22 cellular contexts compared by ENCODE assay signal in genomic region chr15:27747997-27748396, GRCh38.
DNase-seq lines count a peak whose midpoint lies in the region; ATAC-seq, FAIRE-seq and TF ChIP-seq lines count a peak whose summit lies in the region.
"Had no signal": no experiment of that assay in that cellular context is flagged by ENCODE, and none has a peak within 500 bp of the region (broad histone marks: within the 10 kb centered on the region; RNA-seq: fewer than 3 reads in every experiment).

No MANE protein-coding gene starts in this region.

- no peak for ATAC-seq in IMR-90 (ENCODE audit: low read depth)
- ATAC-seq in lung (ENCODE audit: insufficient read depth, low FRiP score) = no peak
- no peak for ATAC-seq in upper lobe of left lung (ENCODE audit: low FRiP score in 2 of 2)
- ATAC-seq in GM19328 (IDR thresholded peaks at IDR 0.05; ENCODE audit: unreplicated experiment) = no peak
- ATAC-seq: A549; CD8-positive, alpha-beta T cell had no signal

- H3K27me3 ChIP-seq in IMR-90 (ENCODE audit: control insufficient read depth, insufficient read depth, low read length) (no peaks in the 10 kb centered on the region), H1 (replicated peaks in 1 of 4; ENCODE audit: control insufficient read depth in 3 of 4, extremely low read depth in 1 of 4, insufficient read depth in 3 of 4, low read length in 3 of 4) (no peaks in the 10 kb centered on the region), lung (ENCODE audit: control insufficient read depth, insufficient read depth) (no peaks in the 10 kb centered on the region), sigmoid colon (no peaks in the 10 kb centered on the region), adrenal gland (no peaks in the 10 kb centered on the region), upper lobe of left lung (no peaks in the 10 kb centered on the region)
- H3K27me3 ChIP-seq: BLaER1 treated with 17β-estradiol and CSF1 and Interleukin-3, amounts not matched to agents 10 nM and 100 nM had no signal

- H2BK15ac ChIP-seq in IMR-90 (ENCODE audit: low read depth, low read length) = no peak overlapping the region
- H2BK15ac ChIP-seq in H1 (ENCODE audit: low read length) = no peak overlapping the region

- H3K27ac ChIP-seq in IMR-90 (ENCODE audit: insufficient read depth, low read length) = no peak overlapping the region
- no peak overlapping the region for H3K27ac ChIP-seq in H1 (ENCODE audit: low read depth, low read length)
- no peak overlapping the region for H3K27ac ChIP-seq in lung (ENCODE audit: low read depth in 1 of 2, low read length in 1 of 2)
- no peak overlapping the region for H3K27ac ChIP-seq in sigmoid colon
- no peak overlapping the region for H3K27ac ChIP-seq in adrenal gland
- no peak overlapping the region for H3K27ac ChIP-seq in upper lobe of left lung
- H3K27ac ChIP-seq: 22Rv1; A549; BLaER1 treated with 17β-estradiol and CSF1 and Interleukin-3, amounts not matched to agents 10 nM and 100 nM; C4-2B had no signal

- H4K5ac ChIP-seq in IMR-90 (ENCODE audit: low read depth, low read length) (no peak overlapping the region), H1 (ENCODE audit: insufficient read length, low read depth, low read length) (no peak overlapping the region)

- no peaks in the 10 kb centered on the region for H3K9me1 ChIP-seq in IMR-90 (ENCODE audit: insufficient read depth, low read length)

- CTCF ChIA-PET in IMR-90 (lab: Yijun Ruan, JAX) (no interaction called here), H1 (lab: Charles Lee; ENCODE audit: partially characterized antibody) (no interaction called here)

- no peak overlapping the region for H3K14ac ChIP-seq in IMR-90 (replicated peaks; ENCODE audit: low read depth, low read length)
- no peak overlapping the region for H3K14ac ChIP-seq in H1 (ENCODE audit: insufficient read length)

- H3K56ac ChIP-seq in IMR-90 (ENCODE audit: extremely low read depth, insufficient read depth, low read length) (no peak overlapping the region), H1 (replicated peaks; ENCODE audit: insufficient read length, low read depth, low read length) (no peak overlapping the region)

- H4K91ac ChIP-seq in IMR-90 (ENCODE audit: insufficient read depth, low read depth, low read length) (no peak overlapping the region), H1 (replicated peaks; ENCODE audit: insufficient read length, low read length) (peak overlapping the region; percentile 85)

- dilution Hi-C loops in IMR-90 (cut with HindIII; ENCODE audit: low sequenced_read_pairs, unreplicated experiment) = no loop called here

- no peak for TF ChIP-seq CTCF in IMR-90 (conservative IDR thresholded peaks at IDR 0.05; ENCODE audit: low read depth, low read length)
- TF ChIP-seq CTCF in H1 (IDR thresholded peaks at IDR 0.05; ENCODE audit: control extremely low read depth in 1 of 3, insufficient read depth in 1 of 3, low read depth in 1 of 3, low read length in 3 of 3) = no peak
- TF ChIP-seq CTCF in lung (IDR thresholded peaks at IDR 0.05; ENCODE audit: control extremely low read depth, extremely low read depth) = no peak
- TF ChIP-seq CTCF in sigmoid colon (IDR thresholded peaks at IDR 0.05) = no peak
- TF ChIP-seq CTCF in adrenal gland (IDR thresholded peaks at IDR 0.05) = no peak
- TF ChIP-seq CTCF in upper lobe of left lung (IDR thresholded peaks at IDR 0.05) = no peak

- POLR2A ChIA-PET in IMR-90 (lab: Charles Lee; ENCODE audit: unreplicated experiment) = no interaction called here
- POLR2A ChIA-PET in H1 (lab: Charles Lee; ENCODE audit: partially characterized antibody) = no interaction called here

- H4K20me1 ChIP-seq in IMR-90 (ENCODE audit: insufficient read depth, low read length) = no peaks in the 10 kb centered on the region
- no peaks in the 10 kb centered on the region for H4K20me1 ChIP-seq in H1 (replicated peaks in 1 of 2; ENCODE audit: control insufficient read depth in 1 of 2, insufficient read depth in 2 of 2, low read length in 2 of 2)
- H4K20me1 ChIP-seq: BLaER1 treated with 17β-estradiol and CSF1 and Interleukin-3, amounts not matched to agents 10 nM and 100 nM had no signal

- TF ChIP-seq RAD21 in IMR-90 (IDR thresholded peaks at IDR 0.05; ENCODE audit: low read length) (no peak), H1 (IDR thresholded peaks at IDR 0.05 in 1 of 2, conservative IDR thresholded peaks at IDR 0.05 in 1 of 2; ENCODE audit: low read depth in 2 of 2, low read length in 2 of 2) (no peak)

- H3K4me2 ChIP-seq in IMR-90 (ENCODE audit: low read depth, low read length) = no peak overlapping the region
- no peak overlapping the region for H3K4me2 ChIP-seq in H1 (ENCODE audit: insufficient read depth in 1 of 2, low read depth in 2 of 2, low read length in 2 of 2)
- H3K4me2 ChIP-seq: A549; BLaER1 treated with 17β-estradiol and CSF1 and Interleukin-3, amounts not matched to agents 10 nM and 100 nM had no signal

- no peak for TF ChIP-seq EP300 in H1 (IDR thresholded peaks at IDR 0.05; ENCODE audit: borderline replicate concordance in 1 of 2, low read depth in 2 of 2, low read length in 2 of 2)
- no peak for TF ChIP-seq EP300 in sigmoid colon (IDR thresholded peaks at IDR 0.05)
- TF ChIP-seq EP300 in upper lobe of left lung (IDR thresholded peaks at IDR 0.05) = no peak

- peak overlapping the region; percentile 27; the same call in 1 of the 2 replicates for H2BK12ac ChIP-seq in H1 (ENCODE audit: low read depth, low read length)

- in situ Hi-C loops in IMR-90 (cut with MboI; ENCODE audit: low sequenced_read_pairs) = no loop called here

- no TSS peak for BruUV-seq in IMR-90 (replicated peaks; lab: Mats Ljungman, UMichigan)

- intact Hi-C loops in IMR-90 (cut with micrococcal nuclease) (no loop called here), sigmoid colon (cut with DNase I) (no loop called here), adrenal gland (cut with DNase I) (no loop called here)

- no peak overlapping the region for H3K4ac ChIP-seq in IMR-90 (ENCODE audit: low read depth, low read length)
- no peak overlapping the region for H3K4ac ChIP-seq in H1 (replicated peaks; ENCODE audit: insufficient read length, low read depth, low read length)

- H2AK5ac ChIP-seq in IMR-90 (ENCODE audit: low read depth, low read length) = no peak overlapping the region
- no peak overlapping the region; the same call in 1 of the 2 replicates for H2AK5ac ChIP-seq in H1 (ENCODE audit: low read depth, low read length)

- TF ChIP-seq POLR2A in IMR-90 (IDR thresholded peaks at IDR 0.05; ENCODE audit: low read depth, low read length) = no peak
- TF ChIP-seq POLR2A in H1 (IDR thresholded peaks at IDR 0.05; ENCODE audit: control extremely low read depth in 1 of 2, low read depth in 2 of 2, low read length in 2 of 2) = no peak
- no peak for TF ChIP-seq POLR2A in sigmoid colon (IDR thresholded peaks at IDR 0.05)
- TF ChIP-seq POLR2A in adrenal gland (IDR thresholded peaks at IDR 0.05) = no peak
- TF ChIP-seq POLR2A in upper lobe of left lung (IDR thresholded peaks at IDR 0.05) = no peak

- H3K18ac ChIP-seq in IMR-90 (ENCODE audit: low read depth, low read length) (no peak overlapping the region), H1 (ENCODE audit: extremely low read depth, low read length) (no peak overlapping the region)

- peak overlapping the region; percentile 16 for H2AK9ac ChIP-seq in IMR-90 (replicated peaks; ENCODE audit: low read depth, low read length, poor library complexity)

- WGBS in IMR-90 (ENCODE audit: extremely low coverage in 2 of 2, insufficient read length in 1 of 2), 2 experiments = no CpG with 5 or more reads among the region's 2 CpGs
- 95% methylated on average over 2 of the region's 2 CpGs; no CpG with 5 or more reads in 1 of the 2 experiments for WGBS in H1 (ENCODE audit: extremely low coverage in 1 of 2, insufficient coverage in 1 of 2, insufficient read length in 1 of 2, insufficient replicate concordance in 2 of 2, low coverage in 1 of 2, low lambda C conversion rate in 2 of 2, missing lambda C conversion rate in 1 of 2), 2 experiments
- WGBS in lung, 2 donors = 91 to 95% methylated on average over 2 of the region's 2 CpGs
- WGBS in sigmoid colon, 2 donors = 94 to 97% methylated on average over 2 of the region's 2 CpGs
- 81 to 100% (median 85%) methylated on average over 2 of the region's 2 CpGs for WGBS in adrenal gland, 4 donors
- 93 to 100% methylated on average over 2 of the region's 2 CpGs for WGBS in upper lobe of left lung, 2 donors

- H4K8ac ChIP-seq in IMR-90 (ENCODE audit: low read depth in 2 of 2, low read length in 2 of 2) (no peak overlapping the region), H1 (ENCODE audit: extremely low read depth, insufficient read depth, low read length) (no peak overlapping the region)

- no peaks in the 10 kb centered on the region for H3K36me3 ChIP-seq in IMR-90 (ENCODE audit: control insufficient read depth, insufficient read depth, low read length)
- H3K36me3 ChIP-seq in H1 (ENCODE audit: control insufficient read depth in 2 of 4, insufficient read depth in 4 of 4, low read length in 3 of 4) = no peaks in the 10 kb centered on the region
- H3K36me3 ChIP-seq in lung (ENCODE audit: control insufficient read depth in 2 of 2, insufficient read depth in 2 of 2, low read length in 2 of 2) = no peaks in the 10 kb centered on the region
- H3K36me3 ChIP-seq in sigmoid colon = no peaks in the 10 kb centered on the region
- no peaks in the 10 kb centered on the region for H3K36me3 ChIP-seq in adrenal gland (replicated peaks in 1 of 2)
- no peaks in the 10 kb centered on the region for H3K36me3 ChIP-seq in upper lobe of left lung
- H3K36me3 ChIP-seq: BLaER1 treated with 17β-estradiol and CSF1 and Interleukin-3, amounts not matched to agents 10 nM and 100 nM had no signal

- no peaks in the 10 kb centered on the region for H3K4me1 ChIP-seq in IMR-90 (ENCODE audit: control insufficient read depth, insufficient read depth, low read length)
- no peaks in the 10 kb centered on the region for H3K4me1 ChIP-seq in H1 (replicated peaks in 1 of 4; ENCODE audit: control insufficient read depth in 3 of 4, insufficient read depth in 4 of 4, low read length in 3 of 4)
- H3K4me1 ChIP-seq in lung (ENCODE audit: control insufficient read depth in 2 of 2, insufficient read depth in 2 of 2, low read length in 2 of 2) = no peaks in the 10 kb centered on the region
- H3K4me1 ChIP-seq in sigmoid colon = no peaks in the 10 kb centered on the region
- no peaks in the 10 kb centered on the region for H3K4me1 ChIP-seq in adrenal gland (replicated peaks in 1 of 2)
- no peaks in the 10 kb centered on the region for H3K4me1 ChIP-seq in upper lobe of left lung
- H3K4me1 ChIP-seq: A549; BLaER1 treated with 17β-estradiol and CSF1 and Interleukin-3, amounts not matched to agents 10 nM and 100 nM; Caco-2 had no signal

- H2BK5ac ChIP-seq in IMR-90 (ENCODE audit: low read depth, low read length, poor library complexity, severe bottlenecking) = no peak overlapping the region
- no peak overlapping the region for H2BK5ac ChIP-seq in H1 (ENCODE audit: low read depth, low read length)

- no peaks in the 10 kb centered on the region; the same call in 1 of the 2 replicates for H3K23me2 ChIP-seq in H1 (ENCODE audit: low read depth, low read length)

- H3K23ac ChIP-seq in IMR-90 (ENCODE audit: low read depth, low read length) (no peak overlapping the region), H1 (ENCODE audit: insufficient read length) (no peak overlapping the region)

- H3K79me1 ChIP-seq in IMR-90 (ENCODE audit: low read depth in 1 of 2, low read length in 2 of 2) (no peaks in the 10 kb centered on the region), H1 (ENCODE audit: low read depth, low read length) (no peaks in the 10 kb centered on the region)

- H3K4me3 ChIP-seq in IMR-90 (ENCODE audit: insufficient read depth, low read depth, low read length) (no peak overlapping the region), H1 (ENCODE audit: extremely low read depth in 1 of 4, insufficient read depth in 2 of 4, low read depth in 3 of 4, low read length in 4 of 4) (no peak overlapping the region), lung (no peak overlapping the region), sigmoid colon (no peak overlapping the region), adrenal gland (no peak overlapping the region), upper lobe of left lung (no peak overlapping the region)
- H3K4me3 ChIP-seq: A549; BLaER1 treated with 17β-estradiol and CSF1 and Interleukin-3, amounts not matched to agents 10 nM and 100 nM had no signal

- FAIRE-seq in H1 (lab: Jason Lieb, UNC) = no peak
- FAIRE-seq: A549, D721Med, G401.6, GM12891, GM19239 had no signal

- peaks cover 31% of the 10 kb centered on the region for H3K9me3 ChIP-seq in IMR-90 (ENCODE audit: control insufficient read depth, insufficient read depth, low read length)
- no peaks in the 10 kb centered on the region for H3K9me3 ChIP-seq in H1 (ENCODE audit: insufficient read depth in 2 of 2, low read depth in 1 of 2, low read length in 1 of 2)
- H3K9me3 ChIP-seq in lung (ENCODE audit: control insufficient read depth in 2 of 2, insufficient read depth in 1 of 2, low read length in 1 of 2) = peaks cover 0 to 12% of the 10 kb centered on the region in 2 donors
- peaks cover 0 to 4% (median 0%) of the 10 kb centered on the region in 4 donors for H3K9me3 ChIP-seq in sigmoid colon
- H3K9me3 ChIP-seq in adrenal gland (replicated peaks in 1 of 3) = no peaks in the 10 kb centered on the region
- H3K9me3 ChIP-seq in upper lobe of left lung = no peaks in the 10 kb centered on the region
- H3K9me3 ChIP-seq: BLaER1 treated with 17β-estradiol and CSF1 and Interleukin-3, amounts not matched to agents 10 nM and 100 nM; Caco-2 had no signal

- H2BK120ac ChIP-seq in IMR-90 (ENCODE audit: low read depth, low read length) (no peak overlapping the region), H1 (replicated peaks; ENCODE audit: low read depth, low read length) (peak overlapping the region; percentile 62)

- H3K9ac ChIP-seq in IMR-90 (ENCODE audit: low read depth, low read length) (no peak overlapping the region), H1 (replicated peaks in 1 of 4; ENCODE audit: extremely low read depth in 1 of 4, low read depth in 3 of 4, low read length in 3 of 4) (no peak overlapping the region)
- H3K9ac ChIP-seq: BLaER1 treated with 17β-estradiol and CSF1 and Interleukin-3, amounts not matched to agents 10 nM and 100 nM had no signal

- no peak overlapping the region for H2AFZ ChIP-seq in IMR-90 (replicated peaks; ENCODE audit: low read length, poor library complexity)
- H2AFZ ChIP-seq in H1 (ENCODE audit: low read length) = no peak overlapping the region

- DNase-seq in IMR-90 = no peak
- peak in 1 of 2 experiments; percentile 16 for DNase-seq in H1 (ENCODE audit: low read depth in 1 of 2, low spot score in 2 of 2)
- DNase-seq in lung (ENCODE audit: low spot score) = peak; percentile 13
- DNase-seq in sigmoid colon = peak; percentile 9
- DNase-seq in adrenal gland = no peak
- DNase-seq in upper lobe of left lung = no peak
- DNase-seq: AML-193; Caco-2; Calu3; CD4-positive, alpha-beta T cell; CD8-positive, alpha-beta T cell; DMS79 treated with DMSO at 0.1 percent for 48 hours; GF-D8 had no signal

- H2BK20ac ChIP-seq in IMR-90 (ENCODE audit: low read depth, low read length) = no peak overlapping the region
- H2BK20ac ChIP-seq in H1 (ENCODE audit: low read length) = peak overlapping the region; percentile 95; the same call in 1 of the 2 replicates

- H3K79me2 ChIP-seq in H1 (ENCODE audit: control insufficient read depth in 1 of 2, insufficient read depth in 2 of 2, low read length in 2 of 2) = no peaks in the 10 kb centered on the region

Comparison
In these comparisons a context has a peak if more than half of its experiments do, and no peak if none do; other contexts are left out.
1. DNase-seq: peak in lung (single experiment) and sigmoid colon (single experiment); none in IMR-90 (single experiment), adrenal gland (0 of 7) and upper lobe of left lung (0 of 2).